ENCODE assay signal across 8 cellular contexts in the genomic region with DNA sequence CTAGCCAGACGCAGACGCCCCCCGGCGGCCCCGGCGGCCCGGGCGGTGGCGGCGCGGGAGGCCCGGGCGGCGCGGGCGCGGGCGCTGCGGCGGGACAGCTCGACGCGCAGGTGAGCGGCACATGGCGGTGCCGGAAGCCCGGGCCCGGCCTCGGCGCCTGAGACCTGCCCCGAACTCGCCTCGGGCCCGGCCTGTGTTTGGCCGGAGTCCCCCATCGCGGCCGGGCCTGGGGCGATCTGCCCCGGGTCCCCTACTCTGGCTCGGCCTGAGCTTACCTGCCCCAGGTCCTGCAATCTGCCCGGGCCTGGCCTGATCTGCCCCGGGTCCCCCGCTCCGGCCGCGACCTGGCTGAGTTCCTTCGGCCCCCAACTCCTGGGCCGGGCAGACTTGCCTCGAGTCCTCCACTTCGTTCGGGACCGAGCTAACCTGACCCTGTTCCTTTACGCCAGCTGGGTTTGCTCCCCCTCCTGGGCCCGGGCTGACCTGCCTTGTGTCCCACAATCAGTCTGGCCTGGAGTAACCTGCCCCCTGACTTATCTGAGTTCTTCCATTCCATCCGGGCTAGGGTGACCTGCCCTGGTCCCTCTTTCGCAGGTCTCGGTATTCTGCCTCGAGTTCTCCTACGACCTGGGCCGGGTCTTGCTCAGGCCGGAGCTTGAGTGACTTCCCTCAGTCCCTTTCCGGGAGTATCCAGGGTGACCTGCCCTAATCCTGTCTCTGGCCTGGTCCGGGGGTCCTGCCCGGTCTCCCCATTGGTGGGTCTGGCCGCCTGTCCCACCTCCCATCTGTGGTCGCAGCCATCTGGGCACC. TPM values are rescaled to one million over a fixed set of nuclear protein-coding genes. Genes with fewer than 3 reads are reported as not detected.
A peak's percentile ranks its signal among the peaks of the same experiment; 100 is the strongest.
DNase-seq lines count a peak whose midpoint lies in the region; ATAC-seq, FAIRE-seq and TF ChIP-seq lines count a peak whose summit lies in the region.

No MANE protein-coding gene starts in this region.

- H3K4me3 ChIP-seq in HL-60 (replicated peaks; ENCODE audit: insufficient read depth, low read length), result peak overlapping the region; percentile 76
- H3K4me3 ChIP-seq in gastroesophageal sphincter, result peak overlapping the region; percentile 79 to 90
- H3K4me3 ChIP-seq in pancreas, result peak overlapping the region; percentile 83 to 92 (median 90)

- peaks cover 0 to 3% (median 0%) of the 10 kb centered on the region in 3 donors for H3K9me3 ChIP-seq in gastroesophageal sphincter
- no peaks in the 10 kb centered on the region for H3K9me3 ChIP-seq in pancreas

- WGBS in gastroesophageal sphincter (ENCODE audit: low coverage in 1 of 2), 2 donors, result 2% methylated on average over 8 of the region's 67 CpGs; no CpG with 5 or more reads in 1 of the 2 donors
- 0 to 1% methylated on average over 42 to 67 of the region's 67 CpGs for WGBS in pancreas, 2 donors

- DNase-seq in EL, result peak; percentile 38
- peak in 1 of 2 experiments; percentile 15 for DNase-seq in HL-60 (ENCODE audit: low read depth in 1 of 2, low spot score in 1 of 2)
- DNase-seq in activated CD8-positive, alpha-beta memory T cell treated with anti-CD3 and anti-CD28 coated beads, Interleukin-2, amount 50 U/mL, for 4 hours, result peak; percentile 26
- peak in 3 of 6 donors; percentile 43 to 85 (median 56) for DNase-seq in pancreas
- no peak for DNase-seq in NCI-H187 (lab: John Stamatoyannopoulos, UW)
- DNase-seq in amniotic stem cell (lab: John Stamatoyannopoulos, UW), result no peak

- H3K4me1 ChIP-seq in gastroesophageal sphincter (peaks cover 0 to 58% (median 18%) of the 10 kb centered on the region in 3 donors), pancreas (peaks cover 5 to 17% (median 12%) of the 10 kb centered on the region in 3 donors)

- H3K27me3 ChIP-seq in HL-60 (ENCODE audit: insufficient read depth, poor library complexity, severe bottlenecking), result no peaks in the 10 kb centered on the region
- no peaks in the 10 kb centered on the region for H3K27me3 ChIP-seq in gastroesophageal sphincter
- no peaks in the 10 kb centered on the region for H3K27me3 ChIP-seq in pancreas

- no peak for TF ChIP-seq EP300 in gastroesophageal sphincter (IDR thresholded peaks at IDR 0.05)

- intact Hi-C loops in pancreas (cut with DNase I), result no loop called here

- no peak for TF ChIP-seq POLR2A in gastroesophageal sphincter (IDR thresholded peaks at IDR 0.05)

- ATAC-seq in GM21423 (IDR thresholded peaks at IDR 0.05; ENCODE audit: unreplicated experiment) (peak; percentile 27), gastroesophageal sphincter (peak; percentile 29), pancreas (peak; percentile 13 to 30 (median 24))

- H3K27ac ChIP-seq in HL-60 (replicated peaks) (peak overlapping the region; percentile 74), gastroesophageal sphincter (peak overlapping the region; percentile 4 to 93 (median 91)), pancreas (peak overlapping the region; percentile 65 to 89 (median 83))

- H3K36me3 ChIP-seq in gastroesophageal sphincter (peaks cover 0 to 8% of the 10 kb centered on the region in 2 donors), pancreas (no peaks in the 10 kb centered on the region)

- TF ChIP-seq CTCF in HL-60 (IDR thresholded peaks at IDR 0.05; ENCODE audit: insufficient read depth, low read length) (no peak), gastroesophageal sphincter (IDR thresholded peaks at IDR 0.05) (no peak), pancreas (IDR thresholded peaks at IDR 0.05) (no peak)

- no peak for FAIRE-seq in pancreas (lab: Jason Lieb, UNC)

RNA-seq across cellular contexts. Expression of a gene that starts 0.8 kb away (rescaled TPM):
- 10 to 100 TPM; 53.6 to 92.2 (median 59.9) TPM for total RNA-seq in gastroesophageal sphincter
- total RNA-seq in pancreas, result 10 to 100 TPM; 26.3 to 54.4 (median 33.4) TPM
- 10 to 100 TPM; 44.1 to 50.7 TPM for polyA plus RNA-seq in pancreas

RNA-seq across cellular contexts. Expression of a gene that starts 41.4 kb away (rescaled TPM):
- 1 to 10 TPM in 1 of 4 donors, under 1 TPM in 3; 0.40 to 4.4 (median 0.50) TPM for total RNA-seq in gastroesophageal sphincter
- 1 to 10 TPM in 2 of 6 donors, under 1 TPM in 4; 0.05 to 3.7 (median 0.59) TPM for total RNA-seq in pancreas
- polyA plus RNA-seq in pancreas, result under 1 TPM; 0.23 to 0.49 TPM

Comparison
In these comparisons a context has a peak if more than half of its experiments do, and no peak if none do; other contexts are left out.
1. DNase-seq: peak in EL (single experiment) and activated CD8-positive, alpha-beta memory T cell treated with anti-CD3 and anti-CD28 coated beads, Interleukin-2, amount 50 U/mL, for 4 hours (single experiment); none in NCI-H187 (0 of 2) and amniotic stem cell (single experiment).
2. Peak in every context shown above with its lines, with median percentiles within 50 percentile points of each other: ATAC-seq, H3K27ac ChIP-seq and H3K4me3 ChIP-seq.